ENCODE assay signal across 8 cellular contexts in genomic region chr14:65413739-65414045, GRCh38. TPM values are rescaled to one million over a fixed set of nuclear protein-coding genes. Genes with fewer than 3 reads are reported as not detected.
DNase-seq lines count a peak whose midpoint lies in the region; ATAC-seq, FAIRE-seq and TF ChIP-seq lines count a peak whose summit lies in the region.

No MANE protein-coding gene starts in this region.

- H3K27ac Mint-ChIP-seq in activated CD4-positive, alpha-beta T cell treated with anti-CD3 and anti-CD28 coated beads for 36 hours = peak overlapping the region; percentile 56
- peak overlapping the region; percentile 76 for H3K27ac Mint-ChIP-seq in activated naive CD8-positive, alpha-beta T cell treated with anti-CD3 and anti-CD28 coated beads for 36 hours

- H3K36me3 ChIP-seq in kidney (ENCODE audit: control insufficient read depth in 1 of 2, insufficient read depth in 2 of 2, low read length in 2 of 2) (no peaks in the 10 kb centered on the region), suprapubic skin (no peaks in the 10 kb centered on the region)

- peak overlapping the region; percentile 63 to 67 for H3K9ac ChIP-seq in kidney (ENCODE audit: low read length in 2 of 2)

- no peak for FAIRE-seq in kidney (lab: Jason Lieb, UNC)

- no peak for TF ChIP-seq CTCF in kidney (IDR thresholded peaks at IDR 0.05; ENCODE audit: borderline replicate concordance, extremely low read depth, insufficient read depth)
- no peak for TF ChIP-seq CTCF in suprapubic skin (IDR thresholded peaks at IDR 0.05)

- TF ChIP-seq POLR2A in suprapubic skin (IDR thresholded peaks at IDR 0.05) = no peak

- no peaks in the 10 kb centered on the region for H3K9me3 Mint-ChIP-seq in activated CD4-positive, alpha-beta T cell treated with anti-CD3 and anti-CD28 coated beads for 36 hours (ENCODE audit: low read depth)
- H3K9me3 Mint-ChIP-seq in activated naive CD8-positive, alpha-beta T cell treated with anti-CD3 and anti-CD28 coated beads for 36 hours = no peaks in the 10 kb centered on the region

- CTCF ChIA-PET in activated CD4-positive, alpha-beta T cell treated with anti-CD3 and anti-CD28 coated beads for 36 hours (lab: Charles Lee) = interaction anchor here (0.6 to 6.6 kb wide), 8 partner anchors 126 to 546 kb away, joined by 3 to 66 read pairs (median 7); no protein-coding TSS in a partner anchor

- peaks cover 30% of the 10 kb centered on the region for H3K4me1 Mint-ChIP-seq in activated CD4-positive, alpha-beta T cell treated with anti-CD3 and anti-CD28 coated beads for 36 hours
- peaks cover 30% of the 10 kb centered on the region for H3K4me1 Mint-ChIP-seq in activated naive CD8-positive, alpha-beta T cell treated with anti-CD3 and anti-CD28 coated beads for 36 hours

- no peaks in the 10 kb centered on the region for H3K27me3 ChIP-seq in suprapubic skin

- intact Hi-C loops in activated CD4-positive, alpha-beta T cell treated with anti-CD3 and anti-CD28 coated beads for 36 hours (cut with DNase I, micrococcal nuclease) = loop anchor here (1.0 to 5.0 kb wide), 7 partner anchors 49 to 906 kb away; partner anchors contain the start of gene FNTB (in 2 of the 2)
- intact Hi-C loops in kidney (cut with DNase I) = loop anchor here (10.0 kb wide), 1 partner anchor 411 kb away; no protein-coding TSS in a partner anchor

- H3K4me1 ChIP-seq in kidney (ENCODE audit: control insufficient read depth in 1 of 2, insufficient read depth in 1 of 2, low read depth in 1 of 2, low read length in 2 of 2) (peaks cover 3 to 4% of the 10 kb centered on the region in 2 donors), suprapubic skin (peaks cover 13% of the 10 kb centered on the region)

- H3K27me3 Mint-ChIP-seq in activated CD4-positive, alpha-beta T cell treated with anti-CD3 and anti-CD28 coated beads for 36 hours = no peaks in the 10 kb centered on the region
- H3K27me3 Mint-ChIP-seq in activated naive CD8-positive, alpha-beta T cell treated with anti-CD3 and anti-CD28 coated beads for 36 hours = no peaks in the 10 kb centered on the region

- H3K4me3 Mint-ChIP-seq in activated CD4-positive, alpha-beta T cell treated with anti-CD3 and anti-CD28 coated beads for 36 hours = peak overlapping the region; percentile 80
- peak overlapping the region; percentile 96 for H3K4me3 Mint-ChIP-seq in activated naive CD8-positive, alpha-beta T cell treated with anti-CD3 and anti-CD28 coated beads for 36 hours

- H3K27ac ChIP-seq in kidney (ENCODE audit: low read depth in 2 of 2, low read length in 2 of 2) (no peak overlapping the region), suprapubic skin (peak overlapping the region; percentile 94)

- WGBS in suprapubic skin = 19% methylated on average over 4 of the region's 6 CpGs

- H3K9me3 ChIP-seq in kidney (ENCODE audit: control insufficient read depth in 1 of 2, low read length in 2 of 2) = no peaks in the 10 kb centered on the region
- H3K9me3 ChIP-seq in suprapubic skin = no peaks in the 10 kb centered on the region

- H3K4me3 ChIP-seq in kidney (ENCODE audit: low read length in 2 of 2) (peak overlapping the region; percentile 60 to 67), suprapubic skin (peak overlapping the region; percentile 77)

- no peak for DNase-seq in activated CD4-positive, alpha-beta T cell treated with anti-CD3 and anti-CD28 coated beads for 36 hours
- no peak for DNase-seq in activated CD4-positive, alpha-beta T cell treated with anti-CD3 and anti-CD28 coated beads, Interleukin-2, amount 50 U/mL, for 4 hours
- DNase-seq in activated naive CD8-positive, alpha-beta T cell treated with anti-CD3 and anti-CD28 coated beads for 36 hours = no peak
- no peak for DNase-seq in kidney
- DNase-seq in suprapubic skin (ENCODE audit: low spot score in 2 of 2) = no peak
- no peak for DNase-seq in NCI-H128 (lab: John Stamatoyannopoulos, UW; ENCODE audit: unreplicated experiment)
- no peak for DNase-seq in OCI-M2 (lab: John Stamatoyannopoulos, UW; ENCODE audit: unreplicated experiment)

- no peak for ATAC-seq in activated CD4-positive, alpha-beta T cell treated with anti-CD3 and anti-CD28 coated beads for 36 hours
- ATAC-seq in HG03442 (IDR thresholded peaks at IDR 0.05; ENCODE audit: unreplicated experiment) = no peak

- POLR2A ChIA-PET in activated CD4-positive, alpha-beta T cell treated with anti-CD3 and anti-CD28 coated beads for 36 hours (lab: Charles Lee) = no interaction called here

- no peak for TF ChIP-seq EP300 in suprapubic skin (IDR thresholded peaks at IDR 0.05)

- peaks cover 1% of the 10 kb centered on the region for H3K36me3 Mint-ChIP-seq in activated CD4-positive, alpha-beta T cell treated with anti-CD3 and anti-CD28 coated beads for 36 hours (ENCODE audit: low read depth)
- peaks cover 17% of the 10 kb centered on the region for H3K36me3 Mint-ChIP-seq in activated naive CD8-positive, alpha-beta T cell treated with anti-CD3 and anti-CD28 coated beads for 36 hours

RNA-seq across cellular contexts. Expression of gene FUT8, which starts 1.2 kb away (rescaled TPM):
- 10 to 100 TPM; 44.2 to 50.0 TPM for total RNA-seq in activated CD4-positive, alpha-beta T cell treated with anti-CD3 and anti-CD28 coated beads for 36 hours
- 10 to 100 TPM; 58.6 to 65.6 TPM for total RNA-seq in activated naive CD8-positive, alpha-beta T cell treated with anti-CD3 and anti-CD28 coated beads for 36 hours
- 49.6 TPM for total RNA-seq in kidney
- polyA plus RNA-seq in kidney (ENCODE audit: insufficient read depth, low read depth, low replicate concordance) = 8.2 TPM
- total RNA-seq in suprapubic skin = 10 to 100 TPM; 15.2 to 38.0 (median 20.7) TPM
